In the genomic region with DNA sequence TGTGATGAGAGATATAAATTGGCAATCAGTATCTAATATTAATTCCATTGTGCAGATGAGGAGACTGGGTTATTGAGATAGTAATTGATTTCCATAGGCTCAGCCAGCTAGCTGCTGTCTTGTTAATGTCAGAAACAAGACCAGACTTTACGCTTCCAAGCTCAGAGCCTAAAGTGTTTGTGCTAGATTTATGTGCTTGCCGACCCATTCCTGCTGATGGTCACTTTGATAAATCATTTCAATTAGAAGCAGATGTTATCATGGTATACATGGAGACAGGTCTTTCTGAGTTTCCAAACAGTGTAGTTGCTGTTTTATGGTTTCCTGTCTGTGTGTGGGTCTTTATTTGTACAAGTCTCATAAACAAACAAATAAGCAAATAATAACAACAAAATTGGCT, we compare ENCODE assay signal across 26 cellular contexts.
"Had no signal": no experiment of that assay in that cellular context is flagged by ENCODE, and none has a peak within 500 bp of the region (broad histone marks: within the 10 kb centered on the region; RNA-seq: fewer than 3 reads in every experiment).

No MANE protein-coding gene starts in this region.

- DNase-seq: dorsolateral prefrontal cortex; effector CD4-positive, alpha-beta T cell; foreskin melanocyte; glutamatergic neuron; heart right ventricle; hippocampal formation; left cardiac atrium; left ventricle myocardium inferior; lower lobe of right lung; right lobe of liver; small intestine; stimulated activated CD4-positive, alpha-beta T cell treated with anti-CD3 and anti-CD28 coated beads, Interleukin-12 subunit alpha, Interleukin-12 subunit beta, amount 100 ng/mL, for 4 hours; stimulated activated CD4-positive, alpha-beta T cell treated with anti-CD3 and anti-CD28 coated beads, Interleukin-1b, Interleukin-23, amount 100 ng/mL, for 48 hours; stimulated activated CD4-positive, alpha-beta T cell treated with anti-CD3 and anti-CD28 coated beads, Interleukin-4, amount 100 ng/mL, for 1 hour; stimulated activated CD8-positive, alpha-beta memory T cell treated with anti-CD3 and anti-CD28 coated beads, Interleukin-4, amount 100 ng/mL, for 48 hours; stimulated activated naive CD4-positive, alpha-beta T cell; stimulated activated naive CD8-positive, alpha-beta T cell treated with anti-CD3 and anti-CD28 coated beads, Interleukin-15, amount 100 ng/mL, for 72 hours; thyroid gland; trophoblast cell had no signal

- H3K27ac ChIP-seq: dorsolateral prefrontal cortex, epithelial cell of prostate, heart right ventricle, left ventricle myocardium inferior, lower lobe of right lung, neural progenitor cell, parathyroid adenoma, right lobe of liver, thyroid gland, vagina had no signal

- H3K27ac Mint-ChIP-seq: natural killer cell treated with Interleukin-12 subunit alpha and Interleukin-12 subunit beta and Interleukin-15 and Interleukin-18, amount 100 ng/mL, for 72 hours; neural progenitor cell; progenitor cell of endocrine pancreas; stimulated activated naive CD8-positive, alpha-beta T cell treated with anti-CD3 and anti-CD28 coated beads, Interleukin-15, amount 100 ng/mL, for 72 hours had no signal

- H3K36me3 ChIP-seq: heart right ventricle, left ventricle myocardium inferior, lower lobe of right lung, neural progenitor cell, right lobe of liver, thyroid gland, vagina had no signal

- H3K27me3 Mint-ChIP-seq: natural killer cell treated with Interleukin-12 subunit alpha and Interleukin-12 subunit beta and Interleukin-15 and Interleukin-18, amount 100 ng/mL, for 72 hours; stimulated activated naive CD8-positive, alpha-beta T cell treated with anti-CD3 and anti-CD28 coated beads, Interleukin-15, amount 100 ng/mL, for 72 hours had no signal

- H3K4me3 ChIP-seq: dorsolateral prefrontal cortex, heart right ventricle, left ventricle myocardium inferior, lower lobe of right lung, neural progenitor cell, right lobe of liver, thyroid gland, vagina had no signal

- H3K36me3 Mint-ChIP-seq: natural killer cell treated with Interleukin-12 subunit alpha and Interleukin-12 subunit beta and Interleukin-15 and Interleukin-18, amount 100 ng/mL, for 72 hours had no signal

- H3K27me3 ChIP-seq: dorsolateral prefrontal cortex, neural progenitor cell, right lobe of liver, thyroid gland, vagina had no signal

- ATAC-seq: esophagus mucosa; heart right ventricle; left cardiac atrium; lower lobe of right lung; natural killer cell treated with Interleukin-12 subunit alpha and Interleukin-12 subunit beta and Interleukin-15 and Interleukin-18, amount 100 ng/mL, for 72 hours; right lobe of liver; stimulated activated naive CD8-positive, alpha-beta T cell treated with anti-CD3 and anti-CD28 coated beads, Interleukin-15, amount 100 ng/mL, for 72 hours had no signal

- H3K4me1 ChIP-seq: heart right ventricle, left ventricle myocardium inferior, lower lobe of right lung, parathyroid adenoma, right lobe of liver, thyroid gland, vagina had no signal

- H3K4me3 Mint-ChIP-seq: natural killer cell treated with Interleukin-12 subunit alpha and Interleukin-12 subunit beta and Interleukin-15 and Interleukin-18, amount 100 ng/mL, for 72 hours; neural progenitor cell; stimulated activated naive CD8-positive, alpha-beta T cell treated with anti-CD3 and anti-CD28 coated beads, Interleukin-15, amount 100 ng/mL, for 72 hours had no signal

- H3K4me1 Mint-ChIP-seq: stimulated activated naive CD8-positive, alpha-beta T cell treated with anti-CD3 and anti-CD28 coated beads, Interleukin-15, amount 100 ng/mL, for 72 hours had no signal

- H3K9me3 ChIP-seq: heart right ventricle, left ventricle myocardium inferior, lower lobe of right lung, right lobe of liver, thyroid gland, vagina had no signal
